Comparison of ENCODE assay signal across 1 cellular context in the genomic region with DNA sequence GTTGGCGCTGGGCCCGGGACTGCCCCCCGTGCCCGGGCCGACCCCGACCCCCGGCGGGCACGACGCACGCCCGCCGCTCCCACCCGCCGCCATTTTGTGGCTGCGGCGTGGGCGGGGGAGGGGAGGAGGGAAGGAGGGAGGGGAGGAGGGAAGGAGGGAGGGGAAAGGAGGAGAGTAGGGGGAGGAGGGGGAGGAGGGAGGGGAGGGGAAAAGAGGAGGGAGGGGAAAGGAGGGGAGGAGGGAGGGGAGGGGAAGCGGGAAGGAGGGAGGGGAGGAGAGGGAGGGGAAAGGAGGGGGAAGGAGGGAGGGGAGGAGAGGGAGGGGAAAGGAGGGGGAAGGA.
TF ChIP-seq lines count a peak whose summit lies in the region.

A gene (minus strand): TSS at position 104 of the 340 bp plus-strand sequence. CDS start 11 bp downstream, at position 93.

TF ChIP-seq in K562, 482 proteins besides CTCF, POLR2A, EP300 and RAD21:
- TF ChIP-seq, protein P1, sequence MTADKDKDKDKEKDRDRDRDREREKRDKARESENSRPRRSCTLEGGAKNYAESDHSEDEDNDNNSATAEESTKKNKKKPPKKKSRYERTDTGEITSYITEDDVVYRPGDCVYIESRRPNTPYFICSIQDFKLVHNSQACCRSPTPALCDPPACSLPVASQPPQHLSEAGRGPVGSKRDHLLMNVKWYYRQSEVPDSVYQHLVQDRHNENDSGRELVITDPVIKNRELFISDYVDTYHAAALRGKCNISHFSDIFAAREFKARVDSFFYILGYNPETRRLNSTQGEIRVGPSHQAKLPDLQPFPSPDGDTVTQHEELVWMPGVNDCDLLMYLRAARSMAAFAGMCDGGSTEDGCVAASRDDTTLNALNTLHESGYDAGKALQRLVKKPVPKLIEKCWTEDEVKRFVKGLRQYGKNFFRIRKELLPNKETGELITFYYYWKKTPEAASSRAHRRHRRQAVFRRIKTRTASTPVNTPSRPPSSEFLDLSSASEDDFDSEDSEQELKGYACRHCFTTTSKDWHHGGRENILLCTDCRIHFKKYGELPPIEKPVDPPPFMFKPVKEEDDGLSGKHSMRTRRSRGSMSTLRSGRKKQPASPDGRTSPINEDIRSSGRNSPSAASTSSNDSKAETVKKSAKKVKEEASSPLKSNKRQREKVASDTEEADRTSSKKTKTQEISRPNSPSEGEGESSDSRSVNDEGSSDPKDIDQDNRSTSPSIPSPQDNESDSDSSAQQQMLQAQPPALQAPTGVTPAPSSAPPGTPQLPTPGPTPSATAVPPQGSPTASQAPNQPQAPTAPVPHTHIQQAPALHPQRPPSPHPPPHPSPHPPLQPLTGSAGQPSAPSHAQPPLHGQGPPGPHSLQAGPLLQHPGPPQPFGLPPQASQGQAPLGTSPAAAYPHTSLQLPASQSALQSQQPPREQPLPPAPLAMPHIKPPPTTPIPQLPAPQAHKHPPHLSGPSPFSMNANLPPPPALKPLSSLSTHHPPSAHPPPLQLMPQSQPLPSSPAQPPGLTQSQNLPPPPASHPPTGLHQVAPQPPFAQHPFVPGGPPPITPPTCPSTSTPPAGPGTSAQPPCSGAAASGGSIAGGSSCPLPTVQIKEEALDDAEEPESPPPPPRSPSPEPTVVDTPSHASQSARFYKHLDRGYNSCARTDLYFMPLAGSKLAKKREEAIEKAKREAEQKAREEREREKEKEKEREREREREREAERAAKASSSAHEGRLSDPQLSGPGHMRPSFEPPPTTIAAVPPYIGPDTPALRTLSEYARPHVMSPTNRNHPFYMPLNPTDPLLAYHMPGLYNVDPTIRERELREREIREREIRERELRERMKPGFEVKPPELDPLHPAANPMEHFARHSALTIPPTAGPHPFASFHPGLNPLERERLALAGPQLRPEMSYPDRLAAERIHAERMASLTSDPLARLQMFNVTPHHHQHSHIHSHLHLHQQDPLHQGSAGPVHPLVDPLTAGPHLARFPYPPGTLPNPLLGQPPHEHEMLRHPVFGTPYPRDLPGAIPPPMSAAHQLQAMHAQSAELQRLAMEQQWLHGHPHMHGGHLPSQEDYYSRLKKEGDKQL (CRISPR knock-in tag; IDR thresholded peaks at IDR 0.05; ENCODE audit: borderline replicate concordance) = no peak
- TF ChIP-seq CHD4 (IDR thresholded peaks at IDR 0.05; ENCODE audit: insufficient read depth, insufficient replicate concordance, low read depth, low read length, poor library complexity, severe bottlenecking) (no peak), THRAP3 (IDR thresholded peaks at IDR 0.05; ENCODE audit: borderline replicate concordance) (no peak), ZNF197 (CRISPR knock-in tag; IDR thresholded peaks at IDR 0.05; ENCODE audit: low read depth) (no peak), PHF8 (IDR thresholded peaks at IDR 0.05; ENCODE audit: borderline replicate concordance, low read length) (peak; percentile 22; the same call in 1 of the 2 replicates), YY1 (IDR thresholded peaks at IDR 0.05; ENCODE audit: borderline replicate concordance in 1 of 3, control insufficient read depth in 1 of 3, extremely low read depth in 1 of 3, insufficient read depth in 3 of 3, insufficient read length in 1 of 3, insufficient replicate concordance in 2 of 3, low read depth in 1 of 3, low read length in 2 of 3) (peak; percentile 62 to 92 (median 83)), LARP7 (IDR thresholded peaks at IDR 0.05) (no peak), ZNF696 (CRISPR knock-in tag; conservative IDR thresholded peaks at IDR 0.05) (no peak), EP400 (IDR thresholded peaks at IDR 0.05) (no peak), NCOR1 (IDR thresholded peaks at IDR 0.05) (no peak), FOSL1 (tag; conservative IDR thresholded peaks at IDR 0.05) (no peak), HDAC6 (IDR thresholded peaks at IDR 0.05; ENCODE audit: low read depth, low read length) (no peak), PPARD (CRISPR knock-in tag; IDR thresholded peaks at IDR 0.05) (no peak), FOS (IDR thresholded peaks at IDR 0.05; ENCODE audit: extremely low read depth, insufficient read length) (no peak), POLR2AphosphoS2 (IDR thresholded peaks at IDR 0.05; ENCODE audit: low read length) (no peak), ZNF584 (CRISPR knock-in tag; IDR thresholded peaks at IDR 0.05; ENCODE audit: low read depth) (no peak), RB1 (IDR thresholded peaks at IDR 0.05; ENCODE audit: low read depth) (no peak), POLR2AphosphoS5 (IDR thresholded peaks at IDR 0.05; ENCODE audit: control insufficient read depth, insufficient read depth, low read depth, low read length) (peak; percentile 60; the same call in 1 of the 2 replicates), ZFX (CRISPR knock-in tag; IDR thresholded peaks at IDR 0.05) (no peak), TAF1 (IDR thresholded peaks at IDR 0.05; ENCODE audit: control insufficient read depth, extremely low read depth, insufficient read depth, low read length, severe bottlenecking) (peak; percentile 88), TBP (optimal IDR thresholded peaks at IDR 0.05; ENCODE audit: low read depth, low read length) (peak; percentile 45), HLTF (IDR thresholded peaks at IDR 0.05) (no peak), ZNF121 (CRISPR knock-in tag; conservative IDR thresholded peaks at IDR 0.05) (no peak), ZNF253 (CRISPR knock-in tag; conservative IDR thresholded peaks at IDR 0.05) (no peak), CTBP1 (IDR thresholded peaks at IDR 0.05; ENCODE audit: borderline replicate concordance) (no peak), PCBP2 (IDR thresholded peaks at IDR 0.05; ENCODE audit: low read depth, low read length, poor library complexity, severe bottlenecking) (no peak), ZNF263 (CRISPR knock-in tag; IDR thresholded peaks at IDR 0.05; ENCODE audit: borderline replicate concordance) (peak; percentile 81), POLR2G (IDR thresholded peaks at IDR 0.05; ENCODE audit: low read depth, low read length) (peak; percentile 72)
- TF ChIP-seq, protein P2, sequence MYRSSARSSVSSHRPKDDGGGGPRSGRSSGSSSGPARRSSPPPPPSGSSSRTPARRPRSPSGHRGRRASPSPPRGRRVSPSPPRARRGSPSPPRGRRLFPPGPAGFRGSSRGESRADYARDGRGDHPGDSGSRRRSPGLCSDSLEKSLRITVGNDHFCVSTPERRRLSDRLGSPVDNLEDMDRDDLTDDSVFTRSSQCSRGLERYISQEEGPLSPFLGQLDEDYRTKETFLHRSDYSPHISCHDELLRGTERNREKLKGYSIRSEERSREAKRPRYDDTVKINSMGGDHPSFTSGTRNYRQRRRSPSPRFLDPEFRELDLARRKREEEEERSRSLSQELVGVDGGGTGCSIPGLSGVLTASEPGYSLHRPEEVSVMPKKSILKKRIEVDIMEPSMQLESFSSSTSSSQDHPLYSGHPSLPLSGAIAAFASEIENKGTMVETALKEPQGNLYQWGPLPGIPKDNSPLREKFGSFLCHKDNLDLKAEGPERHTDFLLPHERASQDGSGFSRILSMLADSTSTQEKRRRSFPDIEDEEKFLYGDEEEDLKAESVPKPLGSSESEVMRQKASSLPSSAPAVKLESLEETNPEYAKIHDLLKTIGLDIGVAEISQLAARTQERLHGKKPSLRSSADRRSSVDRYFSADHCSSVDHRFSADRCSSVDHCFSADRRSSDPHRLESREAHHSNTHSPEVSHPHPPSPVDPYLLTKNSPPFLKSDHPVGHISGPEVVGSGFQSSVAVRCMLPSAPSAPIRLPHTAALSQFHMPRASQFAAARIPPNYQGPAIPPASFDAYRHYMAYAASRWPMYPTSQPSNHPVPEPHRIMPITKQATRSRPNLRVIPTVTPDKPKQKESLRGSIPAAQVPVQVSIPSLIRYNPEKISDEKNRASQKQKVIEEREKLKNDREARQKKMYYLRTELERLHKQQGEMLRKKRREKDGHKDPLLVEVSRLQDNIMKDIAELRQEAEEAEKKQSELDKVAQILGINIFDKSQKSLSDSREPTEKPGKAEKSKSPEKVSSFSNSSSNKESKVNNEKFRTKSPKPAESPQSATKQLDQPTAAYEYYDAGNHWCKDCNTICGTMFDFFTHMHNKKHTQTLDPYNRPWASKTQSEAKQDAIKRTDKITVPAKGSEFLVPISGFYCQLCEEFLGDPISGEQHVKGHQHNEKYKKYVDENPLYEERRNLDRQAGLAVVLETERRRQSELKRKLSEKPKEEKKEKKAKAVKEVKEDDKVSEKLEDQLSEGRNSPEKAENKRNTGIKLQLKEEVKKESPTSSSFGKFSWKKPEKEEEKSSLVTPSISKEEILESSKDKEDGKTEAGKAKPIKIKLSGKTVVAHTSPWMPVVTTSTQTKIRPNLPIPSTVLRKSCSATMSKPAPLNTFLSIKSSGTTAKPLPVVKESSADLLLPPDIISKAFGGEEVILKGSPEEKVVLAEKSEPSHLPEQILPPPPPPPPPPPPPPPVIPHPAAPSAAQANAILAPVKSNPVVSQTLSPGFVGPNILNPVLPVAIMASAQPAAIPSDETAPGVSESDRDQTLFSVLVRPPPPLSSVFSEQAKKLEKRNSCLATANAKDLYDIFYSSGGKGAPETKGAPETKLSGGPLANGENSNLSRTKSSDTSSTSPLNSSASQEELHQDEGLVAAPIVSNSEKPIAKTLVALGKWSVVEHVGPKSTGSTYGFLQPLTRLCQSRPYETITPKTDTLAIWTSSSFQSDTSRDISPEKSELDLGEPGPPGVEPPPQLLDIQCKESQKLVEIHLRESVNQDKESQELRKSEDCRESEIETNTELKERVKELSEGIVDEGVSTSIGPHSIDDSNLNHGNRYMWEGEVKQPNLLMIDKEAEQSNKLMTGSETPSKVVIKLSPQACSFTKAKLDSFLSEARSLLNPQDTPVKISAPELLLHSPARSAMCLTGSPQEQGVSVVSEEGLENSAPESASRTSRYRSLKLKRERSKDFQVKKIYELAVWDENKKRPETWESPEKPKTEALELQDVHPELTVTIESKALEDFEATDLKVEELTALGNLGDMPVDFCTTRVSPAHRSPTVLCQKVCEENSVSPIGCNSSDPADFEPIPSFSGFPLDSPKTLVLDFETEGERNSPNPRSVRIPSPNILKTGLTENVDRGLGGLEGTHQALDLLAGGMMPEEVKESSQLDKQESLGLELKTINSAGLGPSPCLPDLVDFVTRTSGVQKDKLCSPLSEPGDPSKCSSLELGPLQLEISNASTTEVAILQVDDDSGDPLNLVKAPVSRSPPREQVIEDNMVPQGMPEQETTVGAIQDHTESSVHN (IDR thresholded peaks at IDR 0.05; ENCODE audit: borderline replicate concordance in 1 of 2, low read depth in 1 of 2) = no peak
- TF ChIP-seq, protein P3, sequence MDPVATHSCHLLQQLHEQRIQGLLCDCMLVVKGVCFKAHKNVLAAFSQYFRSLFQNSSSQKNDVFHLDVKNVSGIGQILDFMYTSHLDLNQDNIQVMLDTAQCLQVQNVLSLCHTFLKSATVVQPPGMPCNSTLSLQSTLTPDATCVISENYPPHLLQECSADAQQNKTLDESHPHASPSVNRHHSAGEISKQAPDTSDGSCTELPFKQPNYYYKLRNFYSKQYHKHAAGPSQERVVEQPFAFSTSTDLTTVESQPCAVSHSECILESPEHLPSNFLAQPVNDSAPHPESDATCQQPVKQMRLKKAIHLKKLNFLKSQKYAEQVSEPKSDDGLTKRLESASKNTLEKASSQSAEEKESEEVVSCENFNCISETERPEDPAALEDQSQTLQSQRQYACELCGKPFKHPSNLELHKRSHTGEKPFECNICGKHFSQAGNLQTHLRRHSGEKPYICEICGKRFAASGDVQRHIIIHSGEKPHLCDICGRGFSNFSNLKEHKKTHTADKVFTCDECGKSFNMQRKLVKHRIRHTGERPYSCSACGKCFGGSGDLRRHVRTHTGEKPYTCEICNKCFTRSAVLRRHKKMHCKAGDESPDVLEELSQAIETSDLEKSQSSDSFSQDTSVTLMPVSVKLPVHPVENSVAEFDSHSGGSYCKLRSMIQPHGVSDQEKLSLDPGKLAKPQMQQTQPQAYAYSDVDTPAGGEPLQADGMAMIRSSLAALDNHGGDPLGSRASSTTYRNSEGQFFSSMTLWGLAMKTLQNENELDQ (CRISPR knock-in tag; IDR thresholded peaks at IDR 0.05; ENCODE audit: borderline replicate concordance) = no peak
- TF ChIP-seq, protein P4, sequence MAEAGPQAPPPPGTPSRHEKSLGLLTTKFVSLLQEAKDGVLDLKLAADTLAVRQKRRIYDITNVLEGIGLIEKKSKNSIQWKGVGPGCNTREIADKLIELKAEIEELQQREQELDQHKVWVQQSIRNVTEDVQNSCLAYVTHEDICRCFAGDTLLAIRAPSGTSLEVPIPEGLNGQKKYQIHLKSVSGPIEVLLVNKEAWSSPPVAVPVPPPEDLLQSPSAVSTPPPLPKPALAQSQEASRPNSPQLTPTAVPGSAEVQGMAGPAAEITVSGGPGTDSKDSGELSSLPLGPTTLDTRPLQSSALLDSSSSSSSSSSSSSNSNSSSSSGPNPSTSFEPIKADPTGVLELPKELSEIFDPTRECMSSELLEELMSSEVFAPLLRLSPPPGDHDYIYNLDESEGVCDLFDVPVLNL (CRISPR knock-in tag; IDR thresholded peaks at IDR 0.05; ENCODE audit: low read depth) = no peak
- TF ChIP-seq, protein P5, sequence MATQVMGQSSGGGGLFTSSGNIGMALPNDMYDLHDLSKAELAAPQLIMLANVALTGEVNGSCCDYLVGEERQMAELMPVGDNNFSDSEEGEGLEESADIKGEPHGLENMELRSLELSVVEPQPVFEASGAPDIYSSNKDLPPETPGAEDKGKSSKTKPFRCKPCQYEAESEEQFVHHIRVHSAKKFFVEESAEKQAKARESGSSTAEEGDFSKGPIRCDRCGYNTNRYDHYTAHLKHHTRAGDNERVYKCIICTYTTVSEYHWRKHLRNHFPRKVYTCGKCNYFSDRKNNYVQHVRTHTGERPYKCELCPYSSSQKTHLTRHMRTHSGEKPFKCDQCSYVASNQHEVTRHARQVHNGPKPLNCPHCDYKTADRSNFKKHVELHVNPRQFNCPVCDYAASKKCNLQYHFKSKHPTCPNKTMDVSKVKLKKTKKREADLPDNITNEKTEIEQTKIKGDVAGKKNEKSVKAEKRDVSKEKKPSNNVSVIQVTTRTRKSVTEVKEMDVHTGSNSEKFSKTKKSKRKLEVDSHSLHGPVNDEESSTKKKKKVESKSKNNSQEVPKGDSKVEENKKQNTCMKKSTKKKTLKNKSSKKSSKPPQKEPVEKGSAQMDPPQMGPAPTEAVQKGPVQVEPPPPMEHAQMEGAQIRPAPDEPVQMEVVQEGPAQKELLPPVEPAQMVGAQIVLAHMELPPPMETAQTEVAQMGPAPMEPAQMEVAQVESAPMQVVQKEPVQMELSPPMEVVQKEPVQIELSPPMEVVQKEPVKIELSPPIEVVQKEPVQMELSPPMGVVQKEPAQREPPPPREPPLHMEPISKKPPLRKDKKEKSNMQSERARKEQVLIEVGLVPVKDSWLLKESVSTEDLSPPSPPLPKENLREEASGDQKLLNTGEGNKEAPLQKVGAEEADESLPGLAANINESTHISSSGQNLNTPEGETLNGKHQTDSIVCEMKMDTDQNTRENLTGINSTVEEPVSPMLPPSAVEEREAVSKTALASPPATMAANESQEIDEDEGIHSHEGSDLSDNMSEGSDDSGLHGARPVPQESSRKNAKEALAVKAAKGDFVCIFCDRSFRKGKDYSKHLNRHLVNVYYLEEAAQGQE (CRISPR knock-in tag; IDR thresholded peaks at IDR 0.05; ENCODE audit: low read depth) = no peak
- TF ChIP-seq, protein P6, sequence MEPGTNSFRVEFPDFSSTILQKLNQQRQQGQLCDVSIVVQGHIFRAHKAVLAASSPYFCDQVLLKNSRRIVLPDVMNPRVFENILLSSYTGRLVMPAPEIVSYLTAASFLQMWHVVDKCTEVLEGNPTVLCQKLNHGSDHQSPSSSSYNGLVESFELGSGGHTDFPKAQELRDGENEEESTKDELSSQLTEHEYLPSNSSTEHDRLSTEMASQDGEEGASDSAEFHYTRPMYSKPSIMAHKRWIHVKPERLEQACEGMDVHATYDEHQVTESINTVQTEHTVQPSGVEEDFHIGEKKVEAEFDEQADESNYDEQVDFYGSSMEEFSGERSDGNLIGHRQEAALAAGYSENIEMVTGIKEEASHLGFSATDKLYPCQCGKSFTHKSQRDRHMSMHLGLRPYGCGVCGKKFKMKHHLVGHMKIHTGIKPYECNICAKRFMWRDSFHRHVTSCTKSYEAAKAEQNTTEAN (CRISPR knock-in tag; IDR thresholded peaks at IDR 0.05) = no peak
